Comparison of ENCODE assay signal across 8 cellular contexts in the genomic region with DNA sequence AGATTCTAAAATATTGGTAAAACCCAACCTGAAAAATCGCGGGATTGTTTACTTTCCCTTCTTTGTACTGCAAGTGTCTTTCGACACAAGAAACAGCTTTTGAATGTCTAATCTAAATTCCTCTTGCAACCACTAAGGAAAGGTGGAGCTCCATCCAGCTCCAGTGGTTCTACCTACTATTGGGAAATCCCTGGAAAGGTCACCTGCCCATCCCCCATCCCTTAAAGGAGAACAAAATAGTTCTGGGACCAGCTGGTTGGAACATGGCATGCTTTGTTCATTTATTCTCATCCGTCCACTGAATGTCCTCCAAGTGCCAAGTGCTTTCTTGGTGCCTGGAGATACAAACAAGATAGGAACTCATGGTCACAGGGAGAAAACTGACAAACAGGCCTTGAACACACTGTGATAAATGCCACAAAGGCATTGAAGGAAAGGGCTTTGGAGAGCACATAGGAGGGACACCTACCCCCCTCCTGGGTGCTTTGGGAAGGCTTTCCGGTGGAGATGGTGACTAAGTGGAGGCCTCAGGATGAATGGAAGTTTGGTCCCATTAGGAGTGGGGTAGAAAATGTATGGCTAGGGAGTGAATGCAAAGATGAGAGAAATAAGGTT. TPM values are rescaled to one million over a fixed set of nuclear protein-coding genes. Genes with fewer than 3 reads are reported as not detected.
A peak's percentile ranks its signal among the peaks of the same experiment; 100 is the strongest.
DNase-seq lines count a peak whose midpoint lies in the region; ATAC-seq and TF ChIP-seq lines count a peak whose summit lies in the region.

No MANE protein-coding gene starts in this region.

- TF ChIP-seq CTCF in 22Rv1 (IDR thresholded peaks at IDR 0.05) (peak; percentile 35), HFFc6 (IDR thresholded peaks at IDR 0.05) (no peak; the same call in 1 of the 2 replicates), astrocyte of the cerebellum (IDR thresholded peaks at IDR 0.05; ENCODE audit: low read depth, low read length, missing control alignments) (no peak), liver (IDR thresholded peaks at IDR 0.05; ENCODE audit: low read depth, low read length, missing input control) (no peak), upper lobe of right lung (IDR thresholded peaks at IDR 0.05) (peak; percentile 26)

- peak; percentile 66 to 81 for TF ChIP-seq RAD21 in liver (IDR thresholded peaks at IDR 0.05)

- intact Hi-C loops in upper lobe of right lung (cut with DNase I): no loop called here

- H3K4me1 ChIP-seq in liver (ENCODE audit: control insufficient read depth in 4 of 4, insufficient read depth in 4 of 4, low read length in 3 of 4): peaks cover 3 to 21% (median 14%) of the 10 kb centered on the region in 4 donors
- peaks cover 2% of the 10 kb centered on the region for H3K4me1 ChIP-seq in upper lobe of right lung

- H3K27ac Mint-ChIP-seq in HFFc6: peak overlapping the region; percentile 98

- H3K36me3 ChIP-seq in liver (ENCODE audit: control insufficient read depth in 4 of 4, insufficient read depth in 3 of 4, low read depth in 1 of 4, low read length in 3 of 4): peaks cover 0 to 6% (median 0%) of the 10 kb centered on the region in 4 donors
- H3K36me3 ChIP-seq in upper lobe of right lung: peaks cover 23% of the 10 kb centered on the region

- peak overlapping the region; percentile 99 for H3K27ac ChIP-seq in 22Rv1
- H3K27ac ChIP-seq in liver (ENCODE audit: low read depth in 1 of 2, low read length in 2 of 2): peak overlapping the region; percentile 99 to 100
- peak overlapping the region; percentile 99 for H3K27ac ChIP-seq in upper lobe of right lung

- no peaks in the 10 kb centered on the region for H3K9me3 ChIP-seq in liver (ENCODE audit: control insufficient read depth in 4 of 4, low read length in 3 of 4)
- no peaks in the 10 kb centered on the region for H3K9me3 ChIP-seq in upper lobe of right lung

- peaks cover 17% of the 10 kb centered on the region for H3K9me3 Mint-ChIP-seq in HFFc6

- peaks cover 28% of the 10 kb centered on the region for H3K36me3 Mint-ChIP-seq in HFFc6 (ENCODE audit: low read depth)

- in situ Hi-C loops in astrocyte of the cerebellum (cut with HindIII; ENCODE audit: low sequenced_read_pairs): loop anchor here (5.0 to 10.0 kb wide), 2 partner anchors 211 to 678 kb away; no protein-coding TSS in a partner anchor

- peak overlapping the region; percentile 85 for H3K4me3 ChIP-seq in astrocyte of the cerebellum (ENCODE audit: low read depth, low read length)
- H3K4me3 ChIP-seq in liver (ENCODE audit: low read depth in 1 of 3, low read length in 3 of 3): peak overlapping the region in 2 of 3 donors; percentile 70 to 98
- H3K4me3 ChIP-seq in upper lobe of right lung: peak overlapping the region; percentile 99

- peak overlapping the region; percentile 98 for H3K4me3 Mint-ChIP-seq in HFFc6

- ATAC-seq in upper lobe of right lung (peak; percentile 1), GM21723 (IDR thresholded peaks at IDR 0.05; ENCODE audit: unreplicated experiment) (no peak), GM21528 (IDR thresholded peaks at IDR 0.05; ENCODE audit: low FRiP score, unreplicated experiment) (no peak)

- peak overlapping the region in 1 of 2 donors; percentile 78 for H3K9ac ChIP-seq in liver (ENCODE audit: low read depth in 1 of 2, low read length in 2 of 2)

- 38% methylated on average over 5 of the region's 5 CpGs for WGBS in liver

- DNase-seq in HFFc6 (peak; percentile 55), astrocyte of the cerebellum (ENCODE audit: low read depth) (no peak), upper lobe of right lung (no peak), SHP77 (lab: John Stamatoyannopoulos, UW) (no peak)

- H3K27me3 ChIP-seq in liver (ENCODE audit: control insufficient read depth in 4 of 4, insufficient read depth in 4 of 4, low read length in 3 of 4) (no peaks in the 10 kb centered on the region), upper lobe of right lung (no peaks in the 10 kb centered on the region)

- H3K27me3 Mint-ChIP-seq in HFFc6 (ENCODE audit: insufficient read depth): peaks cover 23% of the 10 kb centered on the region

- H3K4me1 Mint-ChIP-seq in HFFc6 (ENCODE audit: low read depth): peaks cover 49% of the 10 kb centered on the region

TF ChIP-seq in liver, 16 proteins besides CTCF, POLR2A, EP300 and RAD21:
- TF ChIP-seq GABPA (IDR thresholded peaks at IDR 0.05 in 1 of 2, conservative IDR thresholded peaks at IDR 0.05 in 1 of 2) (no peak), EGR1 (IDR thresholded peaks at IDR 0.05; ENCODE audit: low read depth in 2 of 2) (no peak), TAF1 (conservative IDR thresholded peaks at IDR 0.05) (no peak), SP1 (IDR thresholded peaks at IDR 0.05) (peak; percentile 12), FOXA1 (IDR thresholded peaks at IDR 0.05) (no peak), RXRA (IDR thresholded peaks at IDR 0.05) (peak; percentile 68), HNF4A (conservative IDR thresholded peaks at IDR 0.05) (peak; percentile 53 to 64), FOXA2 (IDR thresholded peaks at IDR 0.05) (no peak), NR2F2 (IDR thresholded peaks at IDR 0.05) (peak; percentile 75), JUND (IDR thresholded peaks at IDR 0.05) (peak in 1 of 2 donors; percentile 55), YY1 (IDR thresholded peaks at IDR 0.05) (no peak), HNF4G (IDR thresholded peaks at IDR 0.05) (no peak)
- TF ChIP-seq, protein P1, sequence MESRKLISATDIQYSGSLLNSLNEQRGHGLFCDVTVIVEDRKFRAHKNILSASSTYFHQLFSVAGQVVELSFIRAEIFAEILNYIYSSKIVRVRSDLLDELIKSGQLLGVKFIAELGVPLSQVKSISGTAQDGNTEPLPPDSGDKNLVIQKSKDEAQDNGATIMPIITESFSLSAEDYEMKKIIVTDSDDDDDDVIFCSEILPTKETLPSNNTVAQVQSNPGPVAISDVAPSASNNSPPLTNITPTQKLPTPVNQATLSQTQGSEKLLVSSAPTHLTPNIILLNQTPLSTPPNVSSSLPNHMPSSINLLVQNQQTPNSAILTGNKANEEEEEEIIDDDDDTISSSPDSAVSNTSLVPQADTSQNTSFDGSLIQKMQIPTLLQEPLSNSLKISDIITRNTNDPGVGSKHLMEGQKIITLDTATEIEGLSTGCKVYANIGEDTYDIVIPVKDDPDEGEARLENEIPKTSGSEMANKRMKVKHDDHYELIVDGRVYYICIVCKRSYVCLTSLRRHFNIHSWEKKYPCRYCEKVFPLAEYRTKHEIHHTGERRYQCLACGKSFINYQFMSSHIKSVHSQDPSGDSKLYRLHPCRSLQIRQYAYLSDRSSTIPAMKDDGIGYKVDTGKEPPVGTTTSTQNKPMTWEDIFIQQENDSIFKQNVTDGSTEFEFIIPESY (IDR thresholded peaks at IDR 0.05): no peak
- TF ChIP-seq, protein P2, sequence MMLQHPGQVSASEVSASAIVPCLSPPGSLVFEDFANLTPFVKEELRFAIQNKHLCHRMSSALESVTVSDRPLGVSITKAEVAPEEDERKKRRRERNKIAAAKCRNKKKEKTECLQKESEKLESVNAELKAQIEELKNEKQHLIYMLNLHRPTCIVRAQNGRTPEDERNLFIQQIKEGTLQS (IDR thresholded peaks at IDR 0.05): peak; percentile 16
- TF ChIP-seq, protein P3, sequence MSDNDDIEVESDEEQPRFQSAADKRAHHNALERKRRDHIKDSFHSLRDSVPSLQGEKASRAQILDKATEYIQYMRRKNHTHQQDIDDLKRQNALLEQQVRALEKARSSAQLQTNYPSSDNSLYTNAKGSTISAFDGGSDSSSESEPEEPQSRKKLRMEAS (IDR thresholded peaks at IDR 0.05): peak; percentile 71
- TF ChIP-seq, protein P4, sequence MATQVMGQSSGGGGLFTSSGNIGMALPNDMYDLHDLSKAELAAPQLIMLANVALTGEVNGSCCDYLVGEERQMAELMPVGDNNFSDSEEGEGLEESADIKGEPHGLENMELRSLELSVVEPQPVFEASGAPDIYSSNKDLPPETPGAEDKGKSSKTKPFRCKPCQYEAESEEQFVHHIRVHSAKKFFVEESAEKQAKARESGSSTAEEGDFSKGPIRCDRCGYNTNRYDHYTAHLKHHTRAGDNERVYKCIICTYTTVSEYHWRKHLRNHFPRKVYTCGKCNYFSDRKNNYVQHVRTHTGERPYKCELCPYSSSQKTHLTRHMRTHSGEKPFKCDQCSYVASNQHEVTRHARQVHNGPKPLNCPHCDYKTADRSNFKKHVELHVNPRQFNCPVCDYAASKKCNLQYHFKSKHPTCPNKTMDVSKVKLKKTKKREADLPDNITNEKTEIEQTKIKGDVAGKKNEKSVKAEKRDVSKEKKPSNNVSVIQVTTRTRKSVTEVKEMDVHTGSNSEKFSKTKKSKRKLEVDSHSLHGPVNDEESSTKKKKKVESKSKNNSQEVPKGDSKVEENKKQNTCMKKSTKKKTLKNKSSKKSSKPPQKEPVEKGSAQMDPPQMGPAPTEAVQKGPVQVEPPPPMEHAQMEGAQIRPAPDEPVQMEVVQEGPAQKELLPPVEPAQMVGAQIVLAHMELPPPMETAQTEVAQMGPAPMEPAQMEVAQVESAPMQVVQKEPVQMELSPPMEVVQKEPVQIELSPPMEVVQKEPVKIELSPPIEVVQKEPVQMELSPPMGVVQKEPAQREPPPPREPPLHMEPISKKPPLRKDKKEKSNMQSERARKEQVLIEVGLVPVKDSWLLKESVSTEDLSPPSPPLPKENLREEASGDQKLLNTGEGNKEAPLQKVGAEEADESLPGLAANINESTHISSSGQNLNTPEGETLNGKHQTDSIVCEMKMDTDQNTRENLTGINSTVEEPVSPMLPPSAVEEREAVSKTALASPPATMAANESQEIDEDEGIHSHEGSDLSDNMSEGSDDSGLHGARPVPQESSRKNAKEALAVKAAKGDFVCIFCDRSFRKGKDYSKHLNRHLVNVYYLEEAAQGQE (IDR thresholded peaks at IDR 0.05): no peak
TF ChIP-seq in liver: peak in this region for 7.

RNA-seq across cellular contexts. Expression of a gene that starts 2.3 kb away (rescaled TPM):
- total RNA-seq in HFFc6 (2021; fragmentation: NEBNext Ultra II Directional; extraction: Animal tissue kit (Norgen Biotek cat#: 25700)): 1,000 to 10,000 TPM; 1,147 to 1,717 (median 1,616) TPM
- total RNA-seq in liver (10 to 100 TPM in 1 of 2 donors, 1 to 10 TPM in 1; 9.9 to 57.1 TPM), upper lobe of right lung (278 TPM)
- 10 to 100 TPM; 14.5 to 30.5 TPM for polyA plus RNA-seq in liver

Comparison
In these comparisons a context has a peak if more than half of its experiments do, and no peak if none do; other contexts are left out.
1. CTCF ChIP-seq: peak in 22Rv1 (single experiment) and upper lobe of right lung (single experiment); none in HFFc6 (single experiment), astrocyte of the cerebellum (single experiment) and liver (single experiment).
2. Peak in every context shown above with its lines, with median percentiles within 50 percentile points of each other: H3K27ac ChIP-seq and H3K4me3 ChIP-seq.